14 cellular contexts compared by ENCODE assay signal in the genomic region with DNA sequence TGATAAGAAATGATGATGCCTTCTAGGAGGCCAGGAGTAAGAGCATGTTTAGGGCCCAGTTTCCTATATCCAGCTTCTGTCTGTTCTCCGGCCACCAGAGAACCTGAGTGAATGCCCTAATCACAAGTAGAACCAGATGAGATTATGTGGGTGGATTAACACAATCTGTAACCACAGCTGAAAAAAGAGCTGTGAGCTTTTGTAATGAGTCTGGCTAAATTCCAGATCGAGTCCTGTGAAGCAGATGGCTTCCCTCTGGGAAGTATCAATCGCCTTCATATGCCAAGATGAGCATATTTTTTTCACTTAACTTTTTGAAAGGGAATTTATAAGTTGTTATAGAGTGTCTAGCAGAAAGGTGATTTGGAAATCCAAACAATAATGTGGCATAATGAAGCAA.
DNase-seq lines count a peak whose midpoint lies in the region; ATAC-seq and TF ChIP-seq lines count a peak whose summit lies in the region.
"Had no signal": no experiment of that assay in that cellular context is flagged by ENCODE, and none has a peak within 500 bp of the region (broad histone marks: within the 10 kb centered on the region; RNA-seq: fewer than 3 reads in every experiment).

No MANE protein-coding gene starts in this region.

- H3K27me3 Mint-ChIP-seq in activated CD8-positive, alpha-beta T cell treated with anti-CD3 and anti-CD28 coated beads, Interleukin-2, amount 10 ng/mL, durations not matched to agents 7 days and 5 days (ENCODE audit: low read depth), result no peaks in the 10 kb centered on the region
- H3K27me3 Mint-ChIP-seq: type B pancreatic cell had no signal

- CTCF ChIA-PET in activated CD8-positive, alpha-beta T cell treated with anti-CD3 and anti-CD28 coated beads, Interleukin-2, amount 10 ng/mL, durations not matched to agents 7 days and 5 days (lab: Charles Lee), result interaction anchor here (1.4 kb wide), 1 partner anchor 43 kb away, joined by 3 read pairs; no protein-coding TSS in a partner anchor

- no peaks in the 10 kb centered on the region for H3K9me3 Mint-ChIP-seq in activated CD8-positive, alpha-beta T cell treated with anti-CD3 and anti-CD28 coated beads, Interleukin-2, amount 10 ng/mL, durations not matched to agents 7 days and 5 days (ENCODE audit: insufficient read depth)
- H3K9me3 Mint-ChIP-seq: HFFc6, type B pancreatic cell had no signal

- no peak overlapping the region for H3K4me3 ChIP-seq in choroid plexus epithelial cell (ENCODE audit: low read depth, low read length)
- H3K4me3 ChIP-seq: A549 had no signal

- no peak for ATAC-seq in activated CD8-positive, alpha-beta T cell treated with anti-CD3 and anti-CD28 coated beads, Interleukin-2, amount 10 ng/mL, durations not matched to agents 7 days and 5 days
- no peak for ATAC-seq in HG03175 (IDR thresholded peaks at IDR 0.05; ENCODE audit: unreplicated experiment)
- ATAC-seq: A549; activated CD4-positive, CD25-positive, alpha-beta regulatory T cell treated with anti-CD3 and anti-CD28 coated beads, Interleukin-2, amount 50 U/mL, for 24 hours had no signal

- peaks cover 51% of the 10 kb centered on the region for H3K36me3 Mint-ChIP-seq in activated CD8-positive, alpha-beta T cell treated with anti-CD3 and anti-CD28 coated beads, Interleukin-2, amount 10 ng/mL, durations not matched to agents 7 days and 5 days (ENCODE audit: low read depth)

- no peak for TF ChIP-seq CTCF in choroid plexus epithelial cell (conservative IDR thresholded peaks at IDR 0.05; ENCODE audit: low read depth, low read length)

- DNase-seq in NCI-H748 (lab: John Stamatoyannopoulos, UW; ENCODE audit: unreplicated experiment), result peak; percentile 55
- DNase-seq in NCI-H748 treated with DMSO at 0.1 percent for 48 hours (lab: John Stamatoyannopoulos, UW), result no peak
- peak; percentile 95 for DNase-seq in NCI-H2171 (lab: John Stamatoyannopoulos, UW)
- DNase-seq in choroid plexus epithelial cell (ENCODE audit: low read depth), result peak; percentile 50
- DNase-seq in pons (ENCODE audit: low spot score), result peak; percentile 27
- DNase-seq in NCI-H345 treated with DMSO at 0.1 percent for 48 hours (lab: John Stamatoyannopoulos, UW; ENCODE audit: unreplicated experiment), result no peak
- DNase-seq in activated CD8-positive, alpha-beta T cell treated with anti-CD3 and anti-CD28 coated beads, Interleukin-2, amount 10 ng/mL, durations not matched to agents 7 days and 5 days, result no peak
- DNase-seq: brain microvascular endothelial cell, HFFc6, NCI-H526 treated with DMSO at 0.1 percent for 48 hours had no signal

- H3K4me1 Mint-ChIP-seq in activated CD8-positive, alpha-beta T cell treated with anti-CD3 and anti-CD28 coated beads, Interleukin-2, amount 10 ng/mL, durations not matched to agents 7 days and 5 days (ENCODE audit: low read depth), result no peaks in the 10 kb centered on the region

- POLR2A ChIA-PET in activated CD8-positive, alpha-beta T cell treated with anti-CD3 and anti-CD28 coated beads, Interleukin-2, amount 10 ng/mL, durations not matched to agents 7 days and 5 days (lab: Charles Lee), result no interaction called here

- no peak overlapping the region for H3K27ac Mint-ChIP-seq in activated CD8-positive, alpha-beta T cell treated with anti-CD3 and anti-CD28 coated beads, Interleukin-2, amount 10 ng/mL, durations not matched to agents 7 days and 5 days
- H3K27ac Mint-ChIP-seq: HFFc6, type B pancreatic cell had no signal

- no peak overlapping the region for H3K4me3 Mint-ChIP-seq in activated CD8-positive, alpha-beta T cell treated with anti-CD3 and anti-CD28 coated beads, Interleukin-2, amount 10 ng/mL, durations not matched to agents 7 days and 5 days
- H3K4me3 Mint-ChIP-seq: HFFc6, type B pancreatic cell had no signal

Comparison
In these comparisons a context has a peak if more than half of its experiments do, and no peak if none do; other contexts are left out.
1. DNase-seq: peak in NCI-H748 (single experiment), NCI-H2171 (single experiment), choroid plexus epithelial cell (single experiment) and pons (single experiment); none in NCI-H748 treated with DMSO at 0.1 percent for 48 hours (single experiment), NCI-H345 treated with DMSO at 0.1 percent for 48 hours (single experiment) and activated CD8-positive, alpha-beta T cell treated with anti-CD3 and anti-CD28 coated beads, Interleukin-2, amount 10 ng/mL, durations not matched to agents 7 days and 5 days (single experiment).